ENCODE assay signal across 20 cellular contexts in the genomic region with DNA sequence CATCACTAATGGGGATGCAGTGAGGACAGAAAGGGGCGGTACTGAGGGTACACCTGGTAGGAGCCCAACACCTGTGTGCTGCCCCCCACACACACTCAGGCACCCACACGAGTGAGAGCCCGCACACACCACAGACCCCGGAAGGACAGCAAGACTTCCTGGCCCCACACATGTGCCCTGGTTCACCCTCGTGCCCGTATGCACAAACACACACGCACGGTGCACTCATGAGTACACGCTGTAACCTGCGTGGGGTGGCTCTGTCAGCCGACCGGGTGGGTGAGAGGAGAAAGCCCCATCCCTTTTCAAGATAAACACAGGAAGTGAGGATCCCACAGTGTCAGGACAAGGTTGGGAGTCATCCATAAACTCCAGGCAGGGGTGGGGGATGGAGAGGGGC.
DNase-seq lines count a peak whose midpoint lies in the region; ATAC-seq and TF ChIP-seq lines count a peak whose summit lies in the region.
"Had no signal": no experiment of that assay in that cellular context is flagged by ENCODE, and none has a peak within 500 bp of the region (broad histone marks: within the 10 kb centered on the region; RNA-seq: fewer than 3 reads in every experiment).

No MANE protein-coding gene starts in this region.

- no peak overlapping the region for H4K5ac ChIP-seq in H9 (ENCODE audit: insufficient read length, low read depth, low read length)

- H3K4me1 Mint-ChIP-seq in chondrocyte (ENCODE audit: low read depth): no peaks in the 10 kb centered on the region
- H3K4me1 Mint-ChIP-seq in mesothelial cell of epicardium: peaks cover 74% of the 10 kb centered on the region
- 0 out of 4 replicates have a peak, but pooled peaks cover 0 to 2% of the 10 kb centered on the region in 2 experiments for H3K4me1 Mint-ChIP-seq in H9
- H3K4me1 Mint-ChIP-seq: B cell had no signal

- no peak overlapping the region for H2AK5ac ChIP-seq in H9 (ENCODE audit: insufficient read length, low read length)

- H3K27ac ChIP-seq in upper lobe of right lung (no peak overlapping the region), H9 (ENCODE audit: insufficient read length, low read depth, low read length) (no peak overlapping the region)
- H3K27ac ChIP-seq: A549, Peyer's patch had no signal

- TF ChIP-seq CTCF in chondrocyte (IDR thresholded peaks at IDR 0.05) (no peak), mesothelial cell of epicardium (IDR thresholded peaks at IDR 0.05; ENCODE audit: unreplicated experiment) (no peak), upper lobe of right lung (IDR thresholded peaks at IDR 0.05) (no peak), H9 (conservative IDR thresholded peaks at IDR 0.05) (no peak)

- H3K4me3 ChIP-seq in H7 (ENCODE audit: insufficient read depth, low read depth, low read length): no peak overlapping the region
- no peak overlapping the region for H3K4me3 ChIP-seq in upper lobe of right lung
- H3K4me3 ChIP-seq: A549, Peyer's patch had no signal

- H3K27ac Mint-ChIP-seq in chondrocyte (ENCODE audit: unreplicated experiment): no peak overlapping the region
- H3K27ac Mint-ChIP-seq in mesothelial cell of epicardium: peak overlapping the region; percentile 82
- peak overlapping the region in 1 of 3 experiments; percentile 60; a peak in 1 of 7 replicates for H3K27ac Mint-ChIP-seq in H9
- H3K27ac Mint-ChIP-seq: B cell had no signal

- no CpG with 5 or more reads among the region's 12 CpGs for WGBS in H9 (ENCODE audit: extremely low coverage, insufficient read length, low lambda C conversion rate)

- H2AFZ ChIP-seq in H9 (ENCODE audit: low read length): no peak overlapping the region

- H3K9ac ChIP-seq in H9 (ENCODE audit: extremely low read depth, insufficient read length, low read length): no peak overlapping the region

- no peak overlapping the region for H2BK20ac ChIP-seq in H9 (ENCODE audit: low read depth, low read length, poor library complexity, severe bottlenecking)

- no peak overlapping the region for H4K91ac ChIP-seq in H9 (ENCODE audit: insufficient read length, low read depth, low read length)

- peaks cover 11% of the 10 kb centered on the region for H3K27me3 Mint-ChIP-seq in chondrocyte (ENCODE audit: low read depth)
- H3K27me3 Mint-ChIP-seq in mesothelial cell of epicardium (ENCODE audit: low read depth): peaks cover 4% of the 10 kb centered on the region
- H3K27me3 Mint-ChIP-seq in H9 (ENCODE audit: low read depth): peaks cover 10% of the 10 kb centered on the region

- no peaks in the 10 kb centered on the region for H3K79me2 ChIP-seq in H9 (ENCODE audit: insufficient read depth, low read length)

- H3K36me3 Mint-ChIP-seq in chondrocyte (ENCODE audit: low read depth): no peaks in the 10 kb centered on the region
- H3K36me3 Mint-ChIP-seq in mesothelial cell of epicardium: no peaks in the 10 kb centered on the region
- no peaks in the 10 kb centered on the region for H3K36me3 Mint-ChIP-seq in H9 (ENCODE audit: insufficient read depth in 1 of 3, low read depth in 3 of 3)

- H3K4me3 Mint-ChIP-seq in chondrocyte (ENCODE audit: unreplicated experiment): no peak overlapping the region
- H3K4me3 Mint-ChIP-seq in mesothelial cell of epicardium: no peak overlapping the region
- H3K4me3 Mint-ChIP-seq in H9: no peak overlapping the region
- H3K4me3 Mint-ChIP-seq: B cell had no signal

- H3K9me3 ChIP-seq in upper lobe of right lung: no peaks in the 10 kb centered on the region
- no peaks in the 10 kb centered on the region for H3K9me3 ChIP-seq in H9 (ENCODE audit: control insufficient read depth, low read depth, low read length)
- H3K9me3 ChIP-seq: A549, Peyer's patch had no signal

- no peak overlapping the region for H3K4me2 ChIP-seq in H9 (ENCODE audit: insufficient read depth, insufficient read length, low read length)
- H3K4me2 ChIP-seq: A549 had no signal

- H3K36me3 ChIP-seq in H7 (replicated peaks; ENCODE audit: control insufficient read depth, insufficient read depth, low read length): no peaks in the 10 kb centered on the region
- no peaks in the 10 kb centered on the region for H3K36me3 ChIP-seq in upper lobe of right lung
- H3K36me3 ChIP-seq: Peyer's patch had no signal

- H2BK15ac ChIP-seq in H9 (ENCODE audit: low read depth, low read length): no peak overlapping the region

- no peaks in the 10 kb centered on the region for H4K20me1 ChIP-seq in H9 (ENCODE audit: control insufficient read depth, insufficient read depth, insufficient read length)

- ATAC-seq in upper lobe of right lung (no peak), HG02973 (IDR thresholded peaks at IDR 0.05; ENCODE audit: unreplicated experiment) (no peak)
- ATAC-seq: A549 had no signal

- H3K27me3 ChIP-seq in H7 (ENCODE audit: control insufficient read depth, insufficient read depth, low read length) (no peaks in the 10 kb centered on the region), upper lobe of right lung (no peaks in the 10 kb centered on the region), H9 (ENCODE audit: insufficient read depth, low read length) (no peaks in the 10 kb centered on the region)
- H3K27me3 ChIP-seq: Peyer's patch had no signal

- no peak overlapping the region for H3K4ac ChIP-seq in H9 (ENCODE audit: low read depth, low read length)

- no peak overlapping the region for H2BK12ac ChIP-seq in H9 (ENCODE audit: insufficient read length, low read depth, low read length)

- intact Hi-C loops in upper lobe of right lung (cut with DNase I): no loop called here

- no peaks in the 10 kb centered on the region for H3K23me2 ChIP-seq in H9 (ENCODE audit: insufficient read length, low read depth, low read length, poor library complexity, severe bottlenecking)

- DNase-seq in H7 (peak; percentile 42), chondrocyte (ENCODE audit: low spot score) (peak; percentile 73), mesothelial cell of epicardium (ENCODE audit: low spot score in 2 of 2, unreplicated experiment in 2 of 2) (no peak), upper lobe of right lung (peak; percentile 48), H9 (no peak), NAMALWA (ENCODE audit: low spot score) (no peak)
- DNase-seq: DMS53, GDM1, HCEC 1CT, Karpas-422, NCI-H1417, NCI-H1694 treated with DMSO at 0.1 percent for 48 hours, NCI-H2081 treated with DMSO at 0.1 percent for 48 hours, NCI-H2171 treated with DMSO at 0.1 percent for 48 hours, NCI-H524 treated with DMSO at 0.1 percent for 48 hours, Peyer's patch, Right ventricle myocardium superior had no signal

- H2BK5ac ChIP-seq in H9 (ENCODE audit: insufficient read length, low read length): no peak overlapping the region

- H3K18ac ChIP-seq in H9 (ENCODE audit: insufficient read length, low read depth, low read length): no peak overlapping the region

- H3K14ac ChIP-seq in H9 (ENCODE audit: insufficient read depth, low read length): no peak overlapping the region

- no peak overlapping the region for H3K23ac ChIP-seq in H9 (ENCODE audit: insufficient read length, low read depth, low read length)

- H3K56ac ChIP-seq in H9 (ENCODE audit: insufficient read length, low read depth, low read length): no peak overlapping the region

- no peaks in the 10 kb centered on the region for H3K79me1 ChIP-seq in H9 (ENCODE audit: insufficient read depth, low read depth, low read length, poor library complexity, severe bottlenecking)

- H2BK120ac ChIP-seq in H9 (ENCODE audit: low read depth, low read length, poor library complexity, severe bottlenecking): no peak overlapping the region

- no peaks in the 10 kb centered on the region for H3K9me3 Mint-ChIP-seq in chondrocyte (ENCODE audit: low read depth)
- no peaks in the 10 kb centered on the region for H3K9me3 Mint-ChIP-seq in mesothelial cell of epicardium
- H3K9me3 Mint-ChIP-seq in H9: no peaks in the 10 kb centered on the region; a peak in 1 of 5 replicates

- H3T11ph ChIP-seq in H9 (ENCODE audit: low read length): no peak overlapping the region

- H3K4me1 ChIP-seq in upper lobe of right lung (no peaks in the 10 kb centered on the region), H9 (ENCODE audit: insufficient read depth, low read length) (no peaks in the 10 kb centered on the region)
- H3K4me1 ChIP-seq: Peyer's patch had no signal

- H4K8ac ChIP-seq in H9 (replicated peaks; ENCODE audit: insufficient read length, low read depth, low read length): no peak overlapping the region

Comparison
In these comparisons a context has a peak if more than half of its experiments do, and no peak if none do; other contexts are left out.
1. DNase-seq: peak in H7 (single experiment), chondrocyte (single experiment) and upper lobe of right lung (single experiment); none in mesothelial cell of epicardium (0 of 2), H9 (single experiment) and NAMALWA (single experiment).